ENCODE assay signal across 8 cellular contexts in the genomic region with DNA sequence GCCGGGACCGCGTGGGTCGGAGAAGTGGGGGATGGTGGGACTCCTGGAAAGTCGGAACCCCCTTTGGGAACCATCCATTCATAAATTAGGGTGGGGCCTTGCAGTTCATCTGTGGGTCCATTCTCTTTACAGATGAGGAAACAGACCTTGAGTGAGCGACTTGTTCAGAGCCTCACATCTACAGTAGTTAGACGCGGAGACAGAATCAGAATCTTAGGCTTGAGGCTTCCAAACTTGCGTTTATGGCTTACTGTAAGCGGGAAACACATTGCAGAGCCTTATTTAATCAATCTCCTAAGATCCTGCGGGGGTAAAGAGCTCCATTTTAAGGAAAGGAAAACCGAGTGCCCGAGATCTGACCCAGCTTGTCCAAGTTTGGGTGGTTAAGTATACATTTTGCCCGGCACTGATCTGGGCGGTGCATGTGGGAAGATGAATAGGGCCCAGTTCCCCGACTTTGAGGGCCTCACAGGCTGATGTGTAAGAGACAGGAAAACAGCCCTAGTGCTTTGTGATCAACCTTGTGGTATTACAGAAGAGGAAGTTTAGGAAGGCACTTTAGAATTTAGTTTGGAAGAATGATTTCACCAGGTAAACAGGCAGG. TPM values are rescaled to one million over a fixed set of nuclear protein-coding genes. Genes with fewer than 3 reads are reported as not detected.
DNase-seq lines count a peak whose midpoint lies in the region; ATAC-seq and TF ChIP-seq lines count a peak whose summit lies in the region.

No MANE protein-coding gene starts in this region.

- peak; percentile 42 for DNase-seq in NCI-H2107 treated with DMSO at 0.1 percent for 48 hours (lab: John Stamatoyannopoulos, UW; ENCODE audit: unreplicated experiment)
- no peak for DNase-seq in NCI-H2107 (lab: John Stamatoyannopoulos, UW)
- DNase-seq in OCI-LY7 (ENCODE audit: low spot score), result peak; percentile 54
- DNase-seq in activated naive CD4-positive, alpha-beta T cell treated with anti-CD3 and anti-CD28 coated beads, Interleukin-2, amount 10 ng/mL, durations not matched to agents 7 days and 5 days, result peak; percentile 43
- DNase-seq in left ventricle myocardium superior, result no peak
- peak; percentile 8 to 11 for DNase-seq in stimulated activated CD4-positive, alpha-beta T cell treated with anti-CD3 and anti-CD28 coated beads, Interleukin-12 subunit alpha, Interleukin-12 subunit beta, amount 100 ng/mL, for 24 hours (ENCODE audit: low read depth in 2 of 2)
- DNase-seq in NCI-H1092 treated with DMSO at 0.1 percent for 48 hours (lab: John Stamatoyannopoulos, UW), result no peak

- no peaks in the 10 kb centered on the region for H3K9me3 Mint-ChIP-seq in activated naive CD4-positive, alpha-beta T cell treated with anti-CD3 and anti-CD28 coated beads, Interleukin-2, amount 10 ng/mL, durations not matched to agents 7 days and 5 days

- ATAC-seq in HG03280 (IDR thresholded peaks at IDR 0.05; ENCODE audit: unreplicated experiment) (peak; percentile 36), left ventricle myocardium superior (peak; percentile 6)

- no peak for TF ChIP-seq CTCF in OCI-LY7 (conservative IDR thresholded peaks at IDR 0.05; ENCODE audit: low read length)

- H3K36me3 Mint-ChIP-seq in activated naive CD4-positive, alpha-beta T cell treated with anti-CD3 and anti-CD28 coated beads, Interleukin-2, amount 10 ng/mL, durations not matched to agents 7 days and 5 days, result peaks cover 22% of the 10 kb centered on the region

- H3K4me1 ChIP-seq in OCI-LY7 (ENCODE audit: insufficient read depth, low read length, poor library complexity, severe bottlenecking), result peaks cover 15% of the 10 kb centered on the region

- H3K27ac ChIP-seq in OCI-LY7 (ENCODE audit: low read depth, low read length, poor library complexity, severe bottlenecking), result peak overlapping the region; percentile 66

- no peaks in the 10 kb centered on the region for H3K9me3 ChIP-seq in OCI-LY7 (ENCODE audit: low read length)

- peaks cover 33% of the 10 kb centered on the region for H3K4me1 Mint-ChIP-seq in activated naive CD4-positive, alpha-beta T cell treated with anti-CD3 and anti-CD28 coated beads, Interleukin-2, amount 10 ng/mL, durations not matched to agents 7 days and 5 days

- CTCF ChIA-PET in OCI-LY7 (lab: Charles Lee; ENCODE audit: unreplicated experiment), result no interaction called here
- CTCF ChIA-PET in activated naive CD4-positive, alpha-beta T cell treated with anti-CD3 and anti-CD28 coated beads, Interleukin-2, amount 10 ng/mL, durations not matched to agents 7 days and 5 days (lab: Charles Lee), result no interaction called here

- peaks cover 19% of the 10 kb centered on the region; the same call in 1 of the 2 replicates for H4K20me1 ChIP-seq in OCI-LY7 (ENCODE audit: insufficient read depth, low read length)

- no peaks in the 10 kb centered on the region for H3K9me2 ChIP-seq in OCI-LY7 (ENCODE audit: insufficient read depth, low read length)

- intact Hi-C loops in OCI-LY7 (cut with micrococcal nuclease; ENCODE audit: unreplicated experiment), result loop anchor here (5.0 to 10.0 kb wide), 4 partner anchors 563 to 1907 kb away; partner anchors contain the start of genes AMACR, BRIX1, C5orf22 and DROSHA
- intact Hi-C loops in left ventricle myocardium superior (cut with micrococcal nuclease), result no loop called here

- H3K27ac Mint-ChIP-seq in activated naive CD4-positive, alpha-beta T cell treated with anti-CD3 and anti-CD28 coated beads, Interleukin-2, amount 10 ng/mL, durations not matched to agents 7 days and 5 days, result no peak overlapping the region

- no TSS peak for BruUV-seq in OCI-LY7 (replicated peaks; lab: Mats Ljungman, UMichigan)

- peak overlapping the region; percentile 83 for H2AFZ ChIP-seq in OCI-LY7 (ENCODE audit: low read length)

- POLR2A ChIA-PET in OCI-LY7 (lab: Charles Lee), result interaction anchor here (1.0 kb wide), 1 partner anchor 28 kb away, joined by 4 read pairs; no protein-coding TSS in a partner anchor

- peak overlapping the region; percentile 84 for H3K4me3 ChIP-seq in OCI-LY7 (ENCODE audit: low read depth, low read length, poor library complexity, severe bottlenecking)

- H3K36me3 ChIP-seq in OCI-LY7 (ENCODE audit: insufficient read depth, low read length), result peaks cover 25% of the 10 kb centered on the region

- H3K27me3 Mint-ChIP-seq in activated naive CD4-positive, alpha-beta T cell treated with anti-CD3 and anti-CD28 coated beads, Interleukin-2, amount 10 ng/mL, durations not matched to agents 7 days and 5 days, result no peaks in the 10 kb centered on the region

- H3K79me2 ChIP-seq in OCI-LY7 (ENCODE audit: insufficient read depth, low read depth, low read length), result peaks cover 34% of the 10 kb centered on the region

- no peak overlapping the region for H3K4me3 Mint-ChIP-seq in activated naive CD4-positive, alpha-beta T cell treated with anti-CD3 and anti-CD28 coated beads, Interleukin-2, amount 10 ng/mL, durations not matched to agents 7 days and 5 days

- peak overlapping the region; percentile 100 for H3K4me2 ChIP-seq in OCI-LY7 (ENCODE audit: low read length)

RNA-seq across cellular contexts. Expression of gene TARS1, which starts 0.6 kb away (rescaled TPM):
- total RNA-seq in OCI-LY7 (2014; rRNA removed; shearing (Covaris generic)), result 101 and 118 TPM in 2 replicates
- 96.9 and 105 TPM in 2 replicates for total RNA-seq in OCI-LY7 (2022)
- total RNA-seq in left ventricle myocardium superior, result 68.4 TPM

Comparison
In these comparisons a context has a peak if more than half of its experiments do, and no peak if none do; other contexts are left out.
1. DNase-seq: peak in NCI-H2107 treated with DMSO at 0.1 percent for 48 hours (single experiment), OCI-LY7 (single experiment), activated naive CD4-positive, alpha-beta T cell treated with anti-CD3 and anti-CD28 coated beads, Interleukin-2, amount 10 ng/mL, durations not matched to agents 7 days and 5 days (single experiment) and stimulated activated CD4-positive, alpha-beta T cell treated with anti-CD3 and anti-CD28 coated beads, Interleukin-12 subunit alpha, Interleukin-12 subunit beta, amount 100 ng/mL, for 24 hours (2 of 2); none in NCI-H2107 (single experiment), left ventricle myocardium superior (single experiment) and NCI-H1092 treated with DMSO at 0.1 percent for 48 hours (single experiment).